Comparison of ENCODE assay signal across 11 cellular contexts in genomic region chrX:140439455-140439854, GRCh38.
A peak's percentile ranks its signal among the peaks of the same experiment; 100 is the strongest.
DNase-seq lines count a peak whose midpoint lies in the region; ATAC-seq and TF ChIP-seq lines count a peak whose summit lies in the region.
"Had no signal": no experiment of that assay in that cellular context is flagged by ENCODE, and none has a peak within 500 bp of the region (broad histone marks: within the 10 kb centered on the region; RNA-seq: fewer than 3 reads in every experiment).

No MANE protein-coding gene starts in this region.

- no peak for TF ChIP-seq CTCF in WTC11 (IDR thresholded peaks at IDR 0.05)

- no peaks in the 10 kb centered on the region for H3K36me3 Mint-ChIP-seq in WTC11

- POLR2A ChIA-PET in WTC11 (lab: Charles Lee): interaction anchor here (1.6 kb wide), 1 partner anchor 64 kb away, joined by 7 read pairs; no protein-coding TSS in a partner anchor

- peak overlapping the region; percentile 74; the same call in 1 of the 2 replicates for H3K27ac Mint-ChIP-seq in WTC11

- peak overlapping the region; percentile 57 for H3K4me3 Mint-ChIP-seq in WTC11

- CTCF ChIA-PET in WTC11 (lab: Charles Lee): interaction anchor here (1.3 kb wide), 1 partner anchor 68 kb away, joined by 4 read pairs; no protein-coding TSS in a partner anchor

- no peaks in the 10 kb centered on the region for H3K9me3 Mint-ChIP-seq in WTC11

- ATAC-seq in WTC11 (peak; percentile 95), sciatic nerve (no peak)

- H3K4me1 Mint-ChIP-seq in WTC11: peaks cover 32% of the 10 kb centered on the region

- H3K27me3 Mint-ChIP-seq in WTC11 (ENCODE audit: low read depth): peaks cover 26% of the 10 kb centered on the region

- peak; percentile 26 for DNase-seq in NCI-H2107 treated with DMSO at 0.1 percent for 48 hours (lab: John Stamatoyannopoulos, UW; ENCODE audit: unreplicated experiment)
- no peak for DNase-seq in NCI-H2107 (lab: John Stamatoyannopoulos, UW)
- peak; percentile 84 for DNase-seq in WTC11 (ENCODE audit: low spot score)
- peak; percentile 63 for DNase-seq in iPS-NIHi11 (ENCODE audit: low spot score)
- DNase-seq in sciatic nerve (ENCODE audit: low spot score): peak; percentile 57
- DNase-seq in Kasumi-1 (lab: John Stamatoyannopoulos, UW): no peak
- DNase-seq in LoVo (ENCODE audit: low spot score): no peak
- no peak for DNase-seq in activated CD4-positive, alpha-beta T cell treated with anti-CD3 and anti-CD28 coated beads for 4 hours
- DNase-seq: GOT3; stimulated activated CD4-positive, alpha-beta T cell treated with anti-CD3 and anti-CD28 coated beads, Interleukin-2, amount 100 ng/mL, for 24 hours; T-helper 9 cell had no signal

- intact Hi-C loops in sciatic nerve (cut with DNase I): no loop called here

TF ChIP-seq in WTC11, 78 proteins besides CTCF, POLR2A, EP300 and RAD21:
- TF ChIP-seq CREM (CRISPR knock-in tag; IDR thresholded peaks at IDR 0.05): no peak
- TF ChIP-seq, protein P1, sequence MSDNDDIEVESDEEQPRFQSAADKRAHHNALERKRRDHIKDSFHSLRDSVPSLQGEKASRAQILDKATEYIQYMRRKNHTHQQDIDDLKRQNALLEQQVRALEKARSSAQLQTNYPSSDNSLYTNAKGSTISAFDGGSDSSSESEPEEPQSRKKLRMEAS (CRISPR knock-in tag; IDR thresholded peaks at IDR 0.05): peak; percentile 57; the same call in 1 of the 2 replicates

Comparison
In these comparisons a context has a peak if more than half of its experiments do, and no peak if none do; other contexts are left out.
1. DNase-seq: peak in NCI-H2107 treated with DMSO at 0.1 percent for 48 hours (single experiment), WTC11 (single experiment), iPS-NIHi11 (single experiment) and sciatic nerve (single experiment); none in NCI-H2107 (single experiment), Kasumi-1 (0 of 2), LoVo (single experiment) and activated CD4-positive, alpha-beta T cell treated with anti-CD3 and anti-CD28 coated beads for 4 hours (0 of 2).